8 cellular contexts compared by ENCODE assay signal in the genomic region with DNA sequence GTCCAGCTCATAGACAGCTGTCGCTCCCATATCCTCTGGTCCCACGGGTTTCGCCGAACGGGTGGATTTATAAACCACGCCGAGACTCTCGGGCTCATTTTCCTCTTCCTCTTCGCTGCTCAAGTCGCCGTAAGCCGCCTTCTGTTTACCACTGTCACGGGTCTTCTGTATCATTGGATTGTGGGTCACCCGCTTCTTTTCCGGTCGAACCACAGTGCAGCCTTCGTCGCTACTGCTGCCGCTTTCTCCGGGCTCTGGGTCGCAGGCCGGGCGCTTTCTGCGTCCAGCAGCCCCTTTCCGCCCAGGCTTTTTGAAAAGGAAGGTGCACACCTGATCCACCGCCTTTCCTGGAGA. TPM values are rescaled to one million over a fixed set of nuclear protein-coding genes. Genes with fewer than 3 reads are reported as not detected.
DNase-seq lines count a peak whose midpoint lies in the region; ATAC-seq and TF ChIP-seq lines count a peak whose summit lies in the region.

No MANE protein-coding gene starts in this region.

- no peaks in the 10 kb centered on the region for H3K36me3 ChIP-seq in fibroblast of lung (ENCODE audit: control insufficient read depth, insufficient read depth, low read length)

- H4K20me1 ChIP-seq in fibroblast of lung (ENCODE audit: control insufficient read depth, extremely low read depth, insufficient read depth, low read length): no peaks in the 10 kb centered on the region

- DNase-seq in activated CD4-positive, alpha-beta T cell treated with anti-CD3 and anti-CD28 coated beads for 36 hours: no peak
- DNase-seq in activated CD4-positive, alpha-beta T cell treated with anti-CD3 and anti-CD28 coated beads for 1 hour: no peak
- peak in 4 of 34 experiments; percentile 14 to 51 (median 26) for DNase-seq in T-cell
- peak; percentile 9 to 15 for DNase-seq in fibroblast of lung (ENCODE audit: low read depth in 2 of 2)
- DNase-seq in osteocyte (ENCODE audit: extremely low spot score, unreplicated experiment): no peak
- DNase-seq in HuH-7.5 (ENCODE audit: low spot score): no peak
- DNase-seq in NCI-H748 (lab: John Stamatoyannopoulos, UW; ENCODE audit: unreplicated experiment): no peak

- peak overlapping the region; percentile 70 to 89 (median 78) for H3K4me3 ChIP-seq in fibroblast of lung (replicated peaks in 1 of 4; ENCODE audit: control extremely low read depth in 1 of 4, insufficient read depth in 1 of 4, low read depth in 3 of 4, low read length in 4 of 4)

- intact Hi-C loops in activated CD4-positive, alpha-beta T cell treated with anti-CD3 and anti-CD28 coated beads for 36 hours (cut with DNase I, micrococcal nuclease): loop anchor here (1.0 to 10.0 kb wide), 12 partner anchors 18 to 690 kb away; partner anchors contain the start of genes NKRF (in 2 of the 2), RPL39 (in 2 of the 2), SOWAHD (in 2 of the 2) and NKAP (in 1 of the 2)

- peaks cover 14% of the 10 kb centered on the region for H3K4me1 Mint-ChIP-seq in activated CD4-positive, alpha-beta T cell treated with anti-CD3 and anti-CD28 coated beads for 36 hours
- H3K4me1 Mint-ChIP-seq in T-cell (peaks cover 14 to 37% (median 35%) of the 10 kb centered on the region in 3 donors), osteocyte (ENCODE audit: unreplicated experiment) (peaks cover 18% of the 10 kb centered on the region)

- CTCF ChIA-PET in activated CD4-positive, alpha-beta T cell treated with anti-CD3 and anti-CD28 coated beads for 36 hours (lab: Charles Lee): interaction anchor here (0.6 to 2.5 kb wide), 6 partner anchors 8 to 296 kb away, joined by 3 to 13 read pairs (median 5); partner anchors contain the start of genes RPL39 and UPF3B
- CTCF ChIA-PET in T-cell (lab: Charles Lee): interaction anchor here (0.5 to 2.4 kb wide), 6 partner anchors 9 to 246 kb away, joined by 3 to 15 read pairs (median 6); partner anchors contain the start of genes RPL39 (in 1 of the 2) and UPF3B (in 1 of the 2)

- peak overlapping the region; percentile 93 for H3K9ac ChIP-seq in fibroblast of lung (ENCODE audit: insufficient read depth, low read length)

- peak overlapping the region; percentile 62 for H3K4me2 ChIP-seq in fibroblast of lung (ENCODE audit: extremely low read depth, insufficient read depth, low read length)

- H3K27me3 ChIP-seq in fibroblast of lung (ENCODE audit: control insufficient read depth, insufficient read depth, low read length): no peaks in the 10 kb centered on the region

- H3K9me3 Mint-ChIP-seq in activated CD4-positive, alpha-beta T cell treated with anti-CD3 and anti-CD28 coated beads for 36 hours (ENCODE audit: low read depth): no peaks in the 10 kb centered on the region
- H3K9me3 Mint-ChIP-seq in T-cell: no peaks in the 10 kb centered on the region
- no peaks in the 10 kb centered on the region for H3K9me3 Mint-ChIP-seq in osteocyte (ENCODE audit: unreplicated experiment)

- peak overlapping the region; percentile 99 for H3K27ac Mint-ChIP-seq in activated CD4-positive, alpha-beta T cell treated with anti-CD3 and anti-CD28 coated beads for 36 hours
- H3K27ac Mint-ChIP-seq in T-cell: peak overlapping the region; percentile 97 to 100
- H3K27ac Mint-ChIP-seq in osteocyte (ENCODE audit: unreplicated experiment): peak overlapping the region; percentile 96

- H3K27me3 Mint-ChIP-seq in activated CD4-positive, alpha-beta T cell treated with anti-CD3 and anti-CD28 coated beads for 36 hours: no peaks in the 10 kb centered on the region
- H3K27me3 Mint-ChIP-seq in T-cell (no peaks in the 10 kb centered on the region), osteocyte (ENCODE audit: unreplicated experiment) (no peaks in the 10 kb centered on the region)

- peak overlapping the region; percentile 100 for H3K4me3 Mint-ChIP-seq in activated CD4-positive, alpha-beta T cell treated with anti-CD3 and anti-CD28 coated beads for 36 hours
- H3K4me3 Mint-ChIP-seq in T-cell (peak overlapping the region; percentile 93 to 100 (median 100)), osteocyte (ENCODE audit: unreplicated experiment) (peak overlapping the region; percentile 97)

- no peak for TF ChIP-seq CTCF in fibroblast of lung (conservative IDR thresholded peaks at IDR 0.05 in 1 of 2, IDR thresholded peaks at IDR 0.05 in 1 of 2; ENCODE audit: low read depth in 1 of 2, low read length in 2 of 2)
- TF ChIP-seq CTCF in osteocyte (IDR thresholded peaks at IDR 0.05): no peak

- peaks cover 24% of the 10 kb centered on the region for H3K36me3 Mint-ChIP-seq in activated CD4-positive, alpha-beta T cell treated with anti-CD3 and anti-CD28 coated beads for 36 hours (ENCODE audit: low read depth)
- H3K36me3 Mint-ChIP-seq in T-cell (no peaks in the 10 kb centered on the region), osteocyte (ENCODE audit: unreplicated experiment) (peaks cover 6% of the 10 kb centered on the region)

- POLR2A ChIA-PET in activated CD4-positive, alpha-beta T cell treated with anti-CD3 and anti-CD28 coated beads for 36 hours (lab: Charles Lee): interaction anchor here (0.6 to 3.2 kb wide), 7 partner anchors 18 to 186 kb away, joined by 3 to 21 read pairs (median 7); partner anchors contain the start of genes RPL39 and UPF3B
- POLR2A ChIA-PET in T-cell (lab: Charles Lee): interaction anchor here (0.6 to 3.4 kb wide), 6 partner anchors 9 to 297 kb away, joined by 3 to 28 read pairs (median 6); partner anchors contain the start of genes RPL39 (in 2 of the 2), UBE2A (in 1 of the 2) and UPF3B (in 1 of the 2)

- peaks cover 31% of the 10 kb centered on the region for H3K79me2 ChIP-seq in fibroblast of lung (ENCODE audit: control insufficient read depth, insufficient read depth, low read length)

- ATAC-seq in activated CD4-positive, alpha-beta T cell treated with anti-CD3 and anti-CD28 coated beads for 36 hours: peak; percentile 43
- ATAC-seq in HG02973 (IDR thresholded peaks at IDR 0.05; ENCODE audit: unreplicated experiment) (peak; percentile 31), T-cell (replicated peaks in 1 of 4) (peak; percentile 40 to 51 (median 46))

- no peaks in the 10 kb centered on the region for H3K4me1 ChIP-seq in fibroblast of lung (ENCODE audit: control insufficient read depth, extremely low read depth, insufficient read depth, low read length)

- peak overlapping the region; percentile 50 for H2AFZ ChIP-seq in fibroblast of lung (ENCODE audit: low read length)

- peak overlapping the region; percentile 89 for H3K27ac ChIP-seq in fibroblast of lung (ENCODE audit: insufficient read depth, low read length)

- no peaks in the 10 kb centered on the region for H3K9me3 ChIP-seq in fibroblast of lung (ENCODE audit: control insufficient read depth, insufficient read depth, low read depth, low read length)

RNA-seq across cellular contexts. Expression of gene RNF113A, which starts 0.3 kb away (rescaled TPM):
- total RNA-seq in activated CD4-positive, alpha-beta T cell treated with anti-CD3 and anti-CD28 coated beads for 36 hours: 10 to 100 TPM; 26.9 to 29.9 TPM
- total RNA-seq in T-cell: 10 to 100 TPM; 23.4 to 40.5 (median 36.5) TPM
- total RNA-seq in fibroblast of lung: 18.8 and 20.0 TPM in 2 replicates
- 12.4 TPM in 2 replicates for polyA plus RNA-seq in fibroblast of lung
- polyA plus RNA-seq in fibroblast of lung (2012): 13.1 and 13.5 TPM in 2 replicates
- polyA minus RNA-seq in fibroblast of lung (ENCODE audit: low replicate concordance): 1.4 and 4.1 TPM in 2 replicates
- 13.3 and 13.5 TPM in 2 replicates for total RNA-seq in osteocyte

RNA-seq across cellular contexts. Expression of gene NDUFA1, which starts 0.4 kb away (rescaled TPM):
- 100 to 1,000 TPM in 1 of 2 experiments, 10 to 100 TPM in 1; 37.6 to 101 TPM for total RNA-seq in activated CD4-positive, alpha-beta T cell treated with anti-CD3 and anti-CD28 coated beads for 36 hours
- total RNA-seq in T-cell (10 to 100 TPM; 56.3 to 60.8 (median 58.0) TPM), fibroblast of lung (80.4 and 88.0 TPM in 2 replicates), osteocyte (85.4 and 87.8 TPM in 2 replicates)
- polyA plus RNA-seq in fibroblast of lung: 181 and 187 TPM in 2 replicates
- 167 and 215 TPM in 2 replicates for polyA plus RNA-seq in fibroblast of lung (2012)
- 5.0 and 8.1 TPM in 2 replicates for polyA minus RNA-seq in fibroblast of lung (ENCODE audit: low replicate concordance)

RNA-seq across cellular contexts. Expression of gene UPF3B, which starts 18.5 kb away (rescaled TPM):
- total RNA-seq in activated CD4-positive, alpha-beta T cell treated with anti-CD3 and anti-CD28 coated beads for 36 hours: 10 to 100 TPM; 18.1 to 21.3 TPM
- total RNA-seq in T-cell: 10 to 100 TPM in 2 of 5 donors, 1 to 10 TPM in 3; 7.2 to 11.8 (median 9.6) TPM
- total RNA-seq in fibroblast of lung: 2.3 and 3.1 TPM in 2 replicates
- 8.1 and 8.8 TPM in 2 replicates for polyA plus RNA-seq in fibroblast of lung
- 9.4 and 9.9 TPM in 2 replicates for polyA plus RNA-seq in fibroblast of lung (2012)
- not detected in 2 replicates for polyA minus RNA-seq in fibroblast of lung (ENCODE audit: low replicate concordance)
- 8.3 and 12.4 TPM in 2 replicates for total RNA-seq in osteocyte

RNA-seq across cellular contexts. Expression of gene AKAP14, which starts 24.5 kb away (rescaled TPM):
- not detected for total RNA-seq in activated CD4-positive, alpha-beta T cell treated with anti-CD3 and anti-CD28 coated beads for 36 hours
- total RNA-seq in T-cell (not detected), fibroblast of lung (not detected in 2 replicates), osteocyte (not detected in 2 replicates)
- polyA plus RNA-seq in fibroblast of lung: not detected in 2 replicates
- polyA plus RNA-seq in fibroblast of lung (2012): not detected in 2 replicates
- not detected in 2 replicates for polyA minus RNA-seq in fibroblast of lung (ENCODE audit: low replicate concordance)

Comparison
In these comparisons a context has a peak if more than half of its experiments do, and no peak if none do; other contexts are left out.
1. DNase-seq: peak in fibroblast of lung (2 of 2); none in activated CD4-positive, alpha-beta T cell treated with anti-CD3 and anti-CD28 coated beads for 36 hours (single experiment), activated CD4-positive, alpha-beta T cell treated with anti-CD3 and anti-CD28 coated beads for 1 hour (single experiment), osteocyte (single experiment), HuH-7.5 (single experiment) and NCI-H748 (single experiment).
2. Peak in every context shown above with its lines, with median percentiles within 50 percentile points of each other: ATAC-seq, H3K27ac Mint-ChIP-seq and H3K4me3 Mint-ChIP-seq.